In the genomic region with DNA sequence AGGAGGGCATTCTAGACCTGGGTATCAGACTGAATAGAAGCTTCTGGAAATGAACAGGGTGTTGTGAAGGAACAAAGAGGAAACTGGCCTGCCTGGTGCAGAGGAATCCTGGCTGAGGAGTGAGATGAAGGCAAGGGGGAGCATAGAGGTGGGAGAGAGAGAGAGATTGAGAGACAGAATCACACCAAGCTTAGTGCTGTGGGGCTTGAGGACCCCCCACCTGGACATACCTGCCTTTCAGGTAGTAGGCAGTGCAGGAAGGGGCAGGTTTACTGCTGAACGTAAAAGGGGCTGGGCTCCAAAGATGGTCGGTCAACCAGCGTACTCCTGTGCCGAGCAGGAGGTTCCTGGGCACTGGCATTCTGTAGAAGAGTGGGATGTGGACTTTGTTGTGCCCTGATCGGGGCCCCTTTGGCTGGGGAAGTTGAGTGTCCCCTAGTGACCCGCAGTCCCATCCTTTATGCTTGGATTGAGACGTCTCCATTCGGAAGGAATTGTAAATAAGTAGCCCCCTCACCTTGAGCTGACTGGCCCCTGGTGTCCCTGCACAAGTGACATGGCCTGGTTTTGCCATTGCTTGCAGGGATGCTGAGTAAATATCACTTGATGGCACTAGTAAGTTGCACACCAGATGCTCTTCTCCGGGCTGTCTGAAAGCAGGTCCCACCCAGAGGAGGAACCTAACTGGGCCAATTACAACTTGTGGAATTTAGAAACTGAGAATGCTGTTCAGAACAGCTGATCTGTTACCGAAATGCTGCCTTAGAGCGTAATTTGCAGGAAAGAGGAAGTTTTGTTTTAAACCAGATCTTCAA, we compare ENCODE assay signal across 8 cellular contexts. TPM values are rescaled to one million over a fixed set of nuclear protein-coding genes. Genes with fewer than 3 reads are reported as not detected.
DNase-seq lines count a peak whose midpoint lies in the region; ATAC-seq and TF ChIP-seq lines count a peak whose summit lies in the region.

No MANE protein-coding gene starts in this region.

- H3K9me3 ChIP-seq in psoas muscle = no peaks in the 10 kb centered on the region

- intact Hi-C loops in left cardiac atrium (cut with DNase I) (no loop called here), psoas muscle (cut with DNase I) (loop anchor here (2.0 to 10.0 kb wide), 6 partner anchors 41 to 169 kb away; partner anchors contain the start of genes KLHL30 (in 2 of the 2), RAMP1 (in 1 of the 2) and SCLY (in 1 of the 2))

- ATAC-seq in HG02938 (IDR thresholded peaks at IDR 0.05; ENCODE audit: unreplicated experiment) (peak; percentile 26), left cardiac atrium (peak; percentile 58 to 61), psoas muscle (no peak)

- H3K36me3 ChIP-seq in psoas muscle (ENCODE audit: insufficient read depth in 1 of 2, low read depth in 1 of 2) = peaks cover 0 to 5% of the 10 kb centered on the region in 2 donors

- 32 to 51% (median 36%) methylated on average over 11 of the region's 11 CpGs for WGBS in psoas muscle, 3 donors

- no peaks in the 10 kb centered on the region for H3K27me3 ChIP-seq in psoas muscle (ENCODE audit: insufficient read depth in 3 of 3, low read length in 2 of 3)

- H3K27ac ChIP-seq in psoas muscle = peak overlapping the region; percentile 71

- H3K4me1 ChIP-seq in psoas muscle = peaks cover 25% of the 10 kb centered on the region

- peak overlapping the region; percentile 88 for H3K4me3 ChIP-seq in psoas muscle

- no peak for TF ChIP-seq CTCF in psoas muscle (IDR thresholded peaks at IDR 0.05)

- DNase-seq in DMS 273 (lab: John Stamatoyannopoulos, UW; ENCODE audit: unreplicated experiment) (peak; percentile 52), DMS 273 treated with DMSO at 0.1 percent for 48 hours (lab: John Stamatoyannopoulos, UW) (no peak), RPMI7951 (ENCODE audit: low read depth) (peak; percentile 28), amniotic epithelial cell (ENCODE audit: low read depth) (peak; percentile 77), left cardiac atrium (peak; percentile 47), psoas muscle (peak in 1 of 2 donors; percentile 26), iPS-NIHi11 (ENCODE audit: low spot score) (no peak)

RNA-seq across cellular contexts. Expression of gene UBE2F, which starts 1.4 kb away (rescaled TPM):
- 106 and 109 TPM in 2 replicates for total RNA-seq in RPMI7951 (2014; rRNA removed; shearing (Covaris generic))
- total RNA-seq in left cardiac atrium (10 to 100 TPM; 66.1 to 87.8 TPM), psoas muscle (10 to 100 TPM; 46.0 to 67.5 (median 52.5) TPM)
- 100 to 1,000 TPM in 2 of 3 donors, 10 to 100 TPM in 1; 74.2 to 134 (median 101) TPM for polyA plus RNA-seq in psoas muscle

Comparison
In these comparisons a context has a peak if more than half of its experiments do, and no peak if none do; other contexts are left out.
1. DNase-seq: peak in DMS 273 (single experiment), RPMI7951 (single experiment), amniotic epithelial cell (single experiment) and left cardiac atrium (single experiment); none in DMS 273 treated with DMSO at 0.1 percent for 48 hours (single experiment) and iPS-NIHi11 (single experiment).
2. ATAC-seq: peak in HG02938 (single experiment) and left cardiac atrium (2 of 2); none in psoas muscle (0 of 4).
3. intact Hi-C loops: an anchor here in psoas muscle (2.0 to 10.0 kb wide); none called in left cardiac atrium.